9 cellular contexts compared by ENCODE assay signal in genomic region chr1:35857830-35858229, GRCh38. TPM values are rescaled to one million over a fixed set of nuclear protein-coding genes. Genes with fewer than 3 reads are reported as not detected.
DNase-seq lines count a peak whose midpoint lies in the region; ATAC-seq and TF ChIP-seq lines count a peak whose summit lies in the region.
"Had no signal": no experiment of that assay in that cellular context is flagged by ENCODE, and none has a peak within 500 bp of the region (broad histone marks: within the 10 kb centered on the region; RNA-seq: fewer than 3 reads in every experiment).

No MANE protein-coding gene starts in this region.

- no peak overlapping the region for H2AFZ ChIP-seq in mesenchymal stem cell (ENCODE audit: low read depth, low read length)

- H2BK5ac ChIP-seq in mesenchymal stem cell (ENCODE audit: low read depth, low read length, poor library complexity, severe bottlenecking): no peak overlapping the region

- no peak overlapping the region for H3K27ac ChIP-seq in adrenal gland
- H3K27ac ChIP-seq in mesenchymal stem cell (ENCODE audit: low read length, poor library complexity, severe bottlenecking): no peak overlapping the region

- DNase-seq in ELR (ENCODE audit: low read depth): peak; percentile 39
- DNase-seq in adrenal gland: peak in 4 of 7 donors; percentile 20 to 60 (median 44)
- DNase-seq in mesenchymal stem cell: peak; percentile 37
- DNase-seq in foreskin melanocyte: no peak
- DNase-seq in HEK293T (ENCODE audit: extremely low spot score): no peak
- DNase-seq: activated B cell treated with CpG ODN at 0.5 μM for 24 hours had no signal

- no peak overlapping the region for H3K4me2 ChIP-seq in mesenchymal stem cell (ENCODE audit: low read length, poor library complexity, severe bottlenecking)

- no peak for TF ChIP-seq POLR2A in adrenal gland (IDR thresholded peaks at IDR 0.05)

- H3K4ac ChIP-seq in mesenchymal stem cell (ENCODE audit: low read depth in 1 of 2, low read length in 2 of 2): no peak overlapping the region

- H3K27me3 ChIP-seq in adrenal gland: no peaks in the 10 kb centered on the region
- no peaks in the 10 kb centered on the region for H3K27me3 ChIP-seq in mesenchymal stem cell (ENCODE audit: control insufficient read depth in 1 of 2, insufficient read depth in 1 of 2, low read length in 2 of 2)

- H3K4me1 ChIP-seq in adrenal gland (replicated peaks in 1 of 2) (no peaks in the 10 kb centered on the region), mesenchymal stem cell (ENCODE audit: control insufficient read depth, insufficient read depth, low read depth, low read length) (no peaks in the 10 kb centered on the region)

- no peak overlapping the region for H2BK15ac ChIP-seq in mesenchymal stem cell (ENCODE audit: low read depth, poor library complexity, severe bottlenecking)

- no peak overlapping the region for H4K91ac ChIP-seq in mesenchymal stem cell (ENCODE audit: low read length)

- H3K23ac ChIP-seq in mesenchymal stem cell (ENCODE audit: low read length in 2 of 2): no peak overlapping the region

- H3K18ac ChIP-seq in mesenchymal stem cell (ENCODE audit: low read depth in 1 of 2, low read length in 2 of 2): no peak overlapping the region

- H3K9me3 ChIP-seq in adrenal gland (replicated peaks in 1 of 3): no peaks in the 10 kb centered on the region
- no peaks in the 10 kb centered on the region for H3K9me3 ChIP-seq in mesenchymal stem cell (ENCODE audit: control insufficient read depth, low read length)

- no peak overlapping the region for H4K8ac ChIP-seq in mesenchymal stem cell (ENCODE audit: low read length)

- no peak overlapping the region for H2BK120ac ChIP-seq in mesenchymal stem cell (ENCODE audit: low read depth, low read length)

- no peak overlapping the region for H3K4me3 ChIP-seq in adrenal gland
- H3K4me3 ChIP-seq in mesenchymal stem cell (ENCODE audit: insufficient read depth in 1 of 2, low read depth in 1 of 2, low read length in 2 of 2): no peak overlapping the region

- H2AK5ac ChIP-seq in mesenchymal stem cell (ENCODE audit: low read length, severe bottlenecking): no peak overlapping the region

- H3K79me1 ChIP-seq in mesenchymal stem cell (replicated peaks; ENCODE audit: low read length, poor library complexity, severe bottlenecking): no peaks in the 10 kb centered on the region

- H3K36me3 ChIP-seq in adrenal gland (replicated peaks in 1 of 2): peaks cover 0 to 17% of the 10 kb centered on the region in 2 donors
- peaks cover 17 to 37% of the 10 kb centered on the region in 2 experiments for H3K36me3 ChIP-seq in mesenchymal stem cell (ENCODE audit: control insufficient read depth in 1 of 2, insufficient read depth in 2 of 2, low read depth in 1 of 2, low read length in 2 of 2)

- TF ChIP-seq CTCF in LNCAP (IDR thresholded peaks at IDR 0.05) (peak; percentile 56), adrenal gland (IDR thresholded peaks at IDR 0.05) (peak in 5 of 6 experiments; percentile 16 to 44 (median 20))

- no peak overlapping the region for H3K14ac ChIP-seq in mesenchymal stem cell (ENCODE audit: low read length in 2 of 2)

- H2BK12ac ChIP-seq in mesenchymal stem cell (ENCODE audit: low read length in 2 of 2): no peak overlapping the region

- ATAC-seq in GM18511 (IDR thresholded peaks at IDR 0.05; ENCODE audit: unreplicated experiment): no peak
- ATAC-seq in GM18870 (IDR thresholded peaks at IDR 0.05; ENCODE audit: unreplicated experiment): no peak

- CTCF ChIA-PET in HEK293T (lab: Yijun Ruan, JAX): no interaction called here

- H3K9ac ChIP-seq in mesenchymal stem cell (ENCODE audit: low read length): no peak overlapping the region

- POLR2A ChIA-PET in HEK293T (lab: Yijun Ruan, JAX): interaction anchor here (1.5 kb wide), 1 partner anchor 73 kb away, joined by 4 read pairs; the partner anchor contains the start of gene AGO3

- intact Hi-C loops in adrenal gland (cut with DNase I): loop anchor here in 1 of 2 donors (10.0 kb wide), 1 partner anchor 227 kb away; the partner anchor contains the start of genes ADPRS and TEKT2

TF ChIP-seq in HEK293T, 16 proteins besides CTCF, POLR2A, EP300 and RAD21:
- no peak for TF ChIP-seq FOXM1 (IDR thresholded peaks at IDR 0.05; ENCODE audit: borderline replicate concordance)

RNA-seq across cellular contexts. Expression of gene AGO1, which starts 25.2 kb away (rescaled TPM):
- total RNA-seq in adrenal gland: 10 to 100 TPM; 31.7 to 51.1 (median 34.3) TPM
- 10 to 100 TPM in 1 of 3 donors, 1 to 10 TPM in 2; 4.5 to 20.8 (median 7.5) TPM for polyA plus RNA-seq in adrenal gland
- polyA plus RNA-seq in mesenchymal stem cell (2013, experiment 1 of 2): 9.2 TPM
- polyA plus RNA-seq in mesenchymal stem cell (2013, experiment 2 of 2): 9.3 TPM

RNA-seq across cellular contexts. Expression of gene AGO4, which starts 50.0 kb away (rescaled TPM):
- 10 to 100 TPM in 1 of 8 donors, 1 to 10 TPM in 7; 4.0 to 12.0 (median 8.4) TPM for total RNA-seq in adrenal gland
- 10 to 100 TPM in 1 of 3 donors, 1 to 10 TPM in 2; 6.0 to 10.4 (median 6.8) TPM for polyA plus RNA-seq in adrenal gland
- polyA plus RNA-seq in mesenchymal stem cell (2013, experiment 1 of 2): 7.5 TPM
- 7.2 TPM for polyA plus RNA-seq in mesenchymal stem cell (2013, experiment 2 of 2)

Comparison
In these comparisons a context has a peak if more than half of its experiments do, and no peak if none do; other contexts are left out.
1. DNase-seq: peak in ELR (single experiment), adrenal gland (4 of 7) and mesenchymal stem cell (single experiment); none in foreskin melanocyte (single experiment) and HEK293T (single experiment).